ENCODE assay signal across 15 cellular contexts in the genomic region with DNA sequence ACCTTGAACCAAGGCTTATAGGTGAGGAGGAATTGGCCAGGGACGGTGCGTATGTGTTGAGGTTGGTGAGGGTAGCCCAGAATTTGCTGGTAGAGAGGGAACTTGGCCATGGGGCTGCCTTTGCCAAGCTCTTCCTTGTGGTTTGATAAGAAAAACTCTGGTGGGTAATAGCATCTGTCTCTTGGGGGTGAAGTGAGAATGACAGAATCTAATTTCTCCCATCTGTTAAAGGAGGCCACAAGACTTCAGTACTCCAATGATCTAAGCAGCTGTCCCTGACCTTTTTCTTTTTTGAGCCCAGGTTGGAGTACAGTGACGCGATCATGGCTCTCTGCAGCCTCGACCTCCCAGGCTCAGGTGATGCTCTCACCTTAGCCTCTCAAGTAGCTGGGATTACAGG. TPM values are rescaled to one million over a fixed set of nuclear protein-coding genes. Genes with fewer than 3 reads are reported as not detected.
DNase-seq lines count a peak whose midpoint lies in the region; ATAC-seq and TF ChIP-seq lines count a peak whose summit lies in the region.
"Had no signal": no experiment of that assay in that cellular context is flagged by ENCODE, and none has a peak within 500 bp of the region (broad histone marks: within the 10 kb centered on the region; RNA-seq: fewer than 3 reads in every experiment).

No MANE protein-coding gene starts in this region.

- H3K36me3 ChIP-seq in Loucy (ENCODE audit: insufficient read depth, low read length) (no peaks in the 10 kb centered on the region), tibial nerve (no peaks in the 10 kb centered on the region)
- H3K36me3 ChIP-seq: SJSA1 had no signal

- 0 out of 2 replicates have a peak overlapping the region, but pooled peaks have one; percentile 40 for H2AFZ ChIP-seq in Loucy (ENCODE audit: low read length)

- H3K4me3 ChIP-seq in Loucy (ENCODE audit: low read length, poor library complexity, severe bottlenecking) (no peak overlapping the region), tibial nerve (no peak overlapping the region)
- H3K4me3 ChIP-seq: GM12878, SJSA1 had no signal

- TF ChIP-seq CTCF in Loucy (conservative IDR thresholded peaks at IDR 0.05; ENCODE audit: low read length), result no peak
- no peak for TF ChIP-seq CTCF in nephron progenitor cell (IDR thresholded peaks at IDR 0.05)
- TF ChIP-seq CTCF in tibial nerve (IDR thresholded peaks at IDR 0.05), result no peak

- no peaks in the 10 kb centered on the region for H4K20me1 ChIP-seq in Loucy (ENCODE audit: insufficient read depth, low read length, poor library complexity, severe bottlenecking)

- 74 to 91% methylated on average over 5 of the region's 5 CpGs for WGBS in tibial nerve, 2 donors

- DNase-seq in central memory CD8-positive, alpha-beta T cell (ENCODE audit: low spot score in 2 of 2), result no peak
- no peak for DNase-seq in nephron progenitor cell
- no peak for DNase-seq in tibial nerve (ENCODE audit: low spot score in 2 of 2)
- DNase-seq in NCI-H510A (lab: John Stamatoyannopoulos, UW), result no peak
- DNase-seq in DMS53 (lab: John Stamatoyannopoulos, UW), result no peak
- DNase-seq: NCI-H1105, NCI-H1694 treated with DMSO at 0.1 percent for 48 hours, NCI-H2227 treated with DMSO at 0.1 percent for 48 hours had no signal

- peak overlapping the region; percentile 63 for H3K27ac Mint-ChIP-seq in central memory CD8-positive, alpha-beta T cell (ENCODE audit: low read depth)
- H3K27ac Mint-ChIP-seq in nephron progenitor cell, result peak overlapping the region; percentile 87
- H3K27ac Mint-ChIP-seq: CD14-positive monocyte had no signal

- no peak overlapping the region for H3K9ac ChIP-seq in Loucy (ENCODE audit: low read depth, low read length, poor library complexity, severe bottlenecking)

- no peak for TF ChIP-seq EP300 in tibial nerve (IDR thresholded peaks at IDR 0.05)

- no peak for ATAC-seq in central memory CD8-positive, alpha-beta T cell (replicated peaks; ENCODE audit: extremely low read depth, poor library complexity, severe bottlenecking)
- no peak for ATAC-seq in GM18498 (IDR thresholded peaks at IDR 0.05; ENCODE audit: unreplicated experiment)
- ATAC-seq: GM12878, Panc1 had no signal

- peak overlapping the region; percentile 47 to 96 (median 75) for H3K27ac ChIP-seq in tibial nerve
- H3K27ac ChIP-seq: SJSA1 had no signal

- no peaks in the 10 kb centered on the region for H3K36me3 Mint-ChIP-seq in central memory CD8-positive, alpha-beta T cell (ENCODE audit: insufficient read depth)
- H3K36me3 Mint-ChIP-seq in nephron progenitor cell (ENCODE audit: low read depth), result no peaks in the 10 kb centered on the region
- H3K36me3 Mint-ChIP-seq: CD14-positive monocyte had no signal

- H3K4me3 Mint-ChIP-seq in central memory CD8-positive, alpha-beta T cell, result no peak overlapping the region
- no peak overlapping the region for H3K4me3 Mint-ChIP-seq in nephron progenitor cell
- H3K4me3 Mint-ChIP-seq: CD14-positive monocyte had no signal

- H3K9me3 ChIP-seq in Loucy (ENCODE audit: insufficient read depth, low read depth, low read length) (no peaks in the 10 kb centered on the region), tibial nerve (no peaks in the 10 kb centered on the region)
- H3K9me3 ChIP-seq: SJSA1 had no signal

- no peaks in the 10 kb centered on the region for H3K9me2 ChIP-seq in Loucy (replicated peaks; ENCODE audit: low read depth, low read length)

- no peaks in the 10 kb centered on the region for H3K79me2 ChIP-seq in Loucy (ENCODE audit: insufficient read depth, low read length)

- no peak overlapping the region for H3K4me2 ChIP-seq in Loucy (ENCODE audit: low read depth, low read length, poor library complexity, severe bottlenecking)

- no peaks in the 10 kb centered on the region for H3F3A ChIP-seq in Loucy (ENCODE audit: low read depth)

- no peaks in the 10 kb centered on the region for H3K27me3 Mint-ChIP-seq in central memory CD8-positive, alpha-beta T cell
- H3K27me3 Mint-ChIP-seq in nephron progenitor cell (ENCODE audit: low read depth, poor library complexity), result peaks cover 18% of the 10 kb centered on the region

- peaks cover 22% of the 10 kb centered on the region for H3K4me1 ChIP-seq in Loucy (ENCODE audit: insufficient read depth, low read length, poor library complexity, severe bottlenecking)
- peaks cover 0 to 69% (median 43%) of the 10 kb centered on the region in 4 donors for H3K4me1 ChIP-seq in tibial nerve

- TF ChIP-seq POLR2A in tibial nerve (IDR thresholded peaks at IDR 0.05), result no peak

- peaks cover 5% of the 10 kb centered on the region for H3K4me1 Mint-ChIP-seq in central memory CD8-positive, alpha-beta T cell
- peaks cover 44% of the 10 kb centered on the region for H3K4me1 Mint-ChIP-seq in nephron progenitor cell

- no peaks in the 10 kb centered on the region for H3K9me3 Mint-ChIP-seq in central memory CD8-positive, alpha-beta T cell
- H3K9me3 Mint-ChIP-seq in nephron progenitor cell, result no peaks in the 10 kb centered on the region

- H3K27me3 ChIP-seq in Loucy (ENCODE audit: insufficient read depth, low read length, poor library complexity, severe bottlenecking) (no peaks in the 10 kb centered on the region), tibial nerve (no peaks in the 10 kb centered on the region)
- H3K27me3 ChIP-seq: SJSA1 had no signal

RNA-seq across cellular contexts. Expression of gene PICK1, which starts 36.0 kb away (rescaled TPM):
- total RNA-seq in tibial nerve, result 10 to 100 TPM; 32.1 to 49.8 (median 44.2) TPM

RNA-seq across cellular contexts. Expression of gene SOX10, which starts 36.8 kb away (rescaled TPM):
- 10 to 100 TPM; 59.9 to 94.0 (median 84.2) TPM for total RNA-seq in tibial nerve
- total RNA-seq: GM12878, H4, SJSA1 had no signal
